1 cellular context compared by ENCODE assay signal in the genomic region with DNA sequence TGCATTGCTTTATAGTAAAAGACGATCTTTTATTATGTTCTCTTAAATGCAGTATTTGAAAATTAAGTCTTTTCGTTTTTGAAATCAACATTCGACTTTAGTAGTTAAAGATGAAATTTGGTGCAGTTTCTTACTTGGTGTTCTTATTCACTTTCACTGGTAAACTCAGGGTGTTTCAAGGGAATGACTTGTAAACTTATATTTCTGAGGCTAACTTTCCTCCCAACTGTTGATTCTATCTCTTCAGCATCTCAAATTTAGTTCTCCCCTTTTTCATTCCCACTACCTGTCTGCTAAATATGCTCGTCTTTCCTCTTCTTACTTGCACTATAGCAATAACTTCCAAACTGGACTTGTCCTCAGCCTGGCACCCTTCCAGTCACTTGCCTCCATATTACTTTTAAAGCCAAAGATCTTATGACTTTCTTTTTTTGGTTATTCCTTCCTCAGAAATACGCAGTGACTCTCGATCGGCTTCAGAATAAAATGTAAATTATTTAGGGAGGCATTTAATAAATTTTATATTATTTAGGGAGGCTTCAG.
TF ChIP-seq lines count a peak whose summit lies in the region.

No MANE protein-coding gene starts in this region.

TF ChIP-seq in K562, 482 proteins besides CTCF, POLR2A, EP300 and RAD21 (continued from another document):
- TF ChIP-seq, protein P1, sequence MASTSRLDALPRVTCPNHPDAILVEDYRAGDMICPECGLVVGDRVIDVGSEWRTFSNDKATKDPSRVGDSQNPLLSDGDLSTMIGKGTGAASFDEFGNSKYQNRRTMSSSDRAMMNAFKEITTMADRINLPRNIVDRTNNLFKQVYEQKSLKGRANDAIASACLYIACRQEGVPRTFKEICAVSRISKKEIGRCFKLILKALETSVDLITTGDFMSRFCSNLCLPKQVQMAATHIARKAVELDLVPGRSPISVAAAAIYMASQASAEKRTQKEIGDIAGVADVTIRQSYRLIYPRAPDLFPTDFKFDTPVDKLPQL (IDR thresholded peaks at IDR 0.05; ENCODE audit: extremely low read depth, insufficient read length) = no peak
- no peak for TF ChIP-seq KLF16 (IDR thresholded peaks at IDR 0.05)
